In the genomic region with DNA sequence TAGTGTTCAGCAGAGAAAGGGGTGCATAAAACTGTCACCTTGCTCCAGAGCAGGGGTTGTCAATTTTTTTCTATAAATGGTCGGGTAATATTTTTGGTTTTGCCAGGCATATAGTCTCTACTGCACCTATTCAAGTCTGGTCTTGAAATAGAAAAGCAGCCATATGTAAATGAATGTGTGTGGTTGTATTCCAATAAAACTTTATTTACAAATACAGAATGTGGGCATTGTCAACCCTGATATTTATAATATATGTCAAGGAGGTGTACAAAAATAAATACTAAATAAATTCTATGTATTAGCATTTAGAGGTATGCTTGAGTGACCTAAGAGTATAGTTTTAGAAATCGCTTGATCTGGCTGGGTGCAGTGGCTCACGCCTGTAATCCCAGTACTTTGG, we compare ENCODE assay signal across 8 cellular contexts.
"Had no signal": no experiment of that assay in that cellular context is flagged by ENCODE, and none has a peak within 500 bp of the region (broad histone marks: within the 10 kb centered on the region; RNA-seq: fewer than 3 reads in every experiment).

No MANE protein-coding gene starts in this region.

- H2AFZ ChIP-seq: GM23338 had no signal

- ATAC-seq: GM23338 had no signal

- FAIRE-seq: H1, H54, HTR-8/SVneo had no signal

- H3K4me2 ChIP-seq: GM23338 had no signal

- DNase-seq: H9, HCEC 1CT, IMR-90, KBM-7 had no signal

- H3K4me3 ChIP-seq: GM23338 had no signal
